ENCODE assay signal across 27 cellular contexts in the genomic region with DNA sequence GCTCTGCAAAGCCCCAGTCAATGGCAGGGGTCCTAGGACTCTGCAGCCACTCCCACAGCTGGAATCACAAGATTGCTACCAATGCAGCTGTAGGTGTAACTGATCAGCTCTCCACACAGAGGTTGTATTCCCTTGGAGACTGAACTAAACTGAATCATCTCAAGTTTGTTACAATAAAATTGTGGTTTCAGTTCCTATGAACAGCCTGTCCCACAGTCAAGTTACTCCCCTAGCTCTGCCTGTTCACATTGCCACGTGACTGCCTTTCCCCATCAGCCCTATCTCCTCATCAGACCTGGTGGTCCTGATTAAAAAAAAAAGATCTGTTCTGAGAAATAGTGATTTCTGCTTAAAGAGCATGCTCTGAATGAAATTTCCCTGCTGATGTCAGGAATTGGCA.
DNase-seq lines count a peak whose midpoint lies in the region; FAIRE-seq and TF ChIP-seq lines count a peak whose summit lies in the region.
"Had no signal": no experiment of that assay in that cellular context is flagged by ENCODE, and none has a peak within 500 bp of the region (broad histone marks: within the 10 kb centered on the region; RNA-seq: fewer than 3 reads in every experiment).

No MANE protein-coding gene starts in this region.

- no peak overlapping the region for H3K4ac ChIP-seq in mesendoderm (ENCODE audit: low read depth, low read length)

- peaks cover 4% of the 10 kb centered on the region for H3K36me3 Mint-ChIP-seq in brain
- H3K36me3 Mint-ChIP-seq: activated naive CD4-positive, alpha-beta T cell treated with anti-CD3 and anti-CD28 coated beads, Interleukin-2, amount 50 U/mL, for 72 hours; naive thymus-derived CD8-positive, alpha-beta T cell had no signal

- H3K4me2 ChIP-seq in mesendoderm (ENCODE audit: low read length), result no peak overlapping the region
- H3K4me2 ChIP-seq: BLaER1 treated with 17β-estradiol and CSF1 and Interleukin-3, amounts not matched to agents 10 nM and 100 nM had no signal

- no CpG with 5 or more reads among the region's 1 CpG for WGBS in mesendoderm (ENCODE audit: extremely low coverage, insufficient coverage, low lambda C conversion rate)
- 6 to 57% (median 14%) methylated on average over 1 of the region's 1 CpG for WGBS in small intestine, 3 donors

- no peaks in the 10 kb centered on the region for H3K9me3 ChIP-seq in BE2C
- no peaks in the 10 kb centered on the region for H3K9me3 ChIP-seq in ascending aorta
- no peaks in the 10 kb centered on the region for H3K9me3 ChIP-seq in small intestine (ENCODE audit: control insufficient read depth, low read depth)
- H3K9me3 ChIP-seq: ovary had no signal

- no peak overlapping the region for H2BK15ac ChIP-seq in mesendoderm (replicated peaks; ENCODE audit: low read depth)

- intact Hi-C loops in ascending aorta (cut with DNase I), result no loop called here

- H3K36me3 ChIP-seq in mesendoderm (ENCODE audit: control insufficient read depth, insufficient read depth, low read length) (no peaks in the 10 kb centered on the region), BE2C (no peaks in the 10 kb centered on the region), ascending aorta (no peaks in the 10 kb centered on the region), small intestine (ENCODE audit: control insufficient read depth in 2 of 2, insufficient read depth in 2 of 2, low read length in 2 of 2) (no peaks in the 10 kb centered on the region)
- H3K36me3 ChIP-seq: BLaER1 treated with 17β-estradiol and CSF1 and Interleukin-3, amounts not matched to agents 10 nM and 100 nM; ovary; spleen; upper lobe of left lung had no signal

- H3K27me3 Mint-ChIP-seq in brain, result peaks cover 4% of the 10 kb centered on the region

- DNase-seq in AG10803 (ENCODE audit: low read depth), result peak; percentile 13
- peak; percentile 5 for DNase-seq in HT1080 (ENCODE audit: low read depth)
- DNase-seq in mesendoderm, result peak; percentile 58
- no peak for DNase-seq in BE2C
- no peak for DNase-seq in stimulated activated CD4-positive, alpha-beta T cell treated with anti-CD3 and anti-CD28 coated beads, Interleukin-2, amount 100 ng/mL, for 48 hours
- no peak for DNase-seq in ascending aorta (ENCODE audit: low spot score in 2 of 2)
- DNase-seq in small intestine, result no peak
- DNase-seq: activated CD4-positive, CD25-positive, alpha-beta regulatory T cell treated with anti-CD3 and anti-CD28 coated beads, Interleukin-2, amount 50 U/mL, for 72 hours; activated CD8-positive, alpha-beta T cell treated with anti-CD3 and anti-CD28 coated beads, Interleukin-2, amount 10 ng/mL, durations not matched to agents 7 days and 5 days; DMS53; GDM1; HCEC 1CT; head of caudate nucleus; KBM-7; naive thymus-derived CD8-positive, alpha-beta T cell; NCI-H1436; NCI-H345; NCI-H748 treated with DMSO at 0.1 percent for 48 hours; ovary; RPMI8226; spleen; upper lobe of left lung had no signal

- H3K27ac ChIP-seq in mesendoderm (ENCODE audit: low read depth, low read length) (no peak overlapping the region), ascending aorta (no peak overlapping the region), small intestine (ENCODE audit: low read depth in 1 of 2, low read length in 1 of 2) (no peak overlapping the region)
- H3K27ac ChIP-seq: BLaER1 treated with 17β-estradiol and CSF1 and Interleukin-3, amounts not matched to agents 10 nM and 100 nM; ovary; SK-N-MC; spleen; upper lobe of left lung had no signal

- H3K4me1 Mint-ChIP-seq in brain, result peaks cover 22% of the 10 kb centered on the region
- H3K4me1 Mint-ChIP-seq: naive thymus-derived CD8-positive, alpha-beta T cell had no signal

- no peak overlapping the region for H3K23ac ChIP-seq in mesendoderm (ENCODE audit: low read length)

- no peak overlapping the region for H2BK120ac ChIP-seq in mesendoderm (ENCODE audit: low read depth, low read length)

- no peak overlapping the region for H2BK5ac ChIP-seq in mesendoderm (ENCODE audit: low read length)

- TF ChIP-seq CTCF in AG10803 (conservative IDR thresholded peaks at IDR 0.05; ENCODE audit: low read length) (no peak), brain (conservative IDR thresholded peaks at IDR 0.05) (no peak), BE2C (IDR thresholded peaks at IDR 0.05; ENCODE audit: low read depth, low read length) (no peak), ascending aorta (IDR thresholded peaks at IDR 0.05) (no peak)

- FAIRE-seq in small intestine (lab: Jason Lieb, UNC), result no peak

- no peaks in the 10 kb centered on the region for H3K79me1 ChIP-seq in mesendoderm (ENCODE audit: low read length)

- H3K9me3 Mint-ChIP-seq in brain, result peaks cover 9 to 20% (median 17%) of the 10 kb centered on the region in 5 experiments

- H3K4me3 Mint-ChIP-seq in brain, result peak overlapping the region in 1 of 5 experiments; percentile 9
- H3K4me3 Mint-ChIP-seq: activated CD8-positive, alpha-beta T cell treated with anti-CD3 and anti-CD28 coated beads, Interleukin-2, amount 10 ng/mL, durations not matched to agents 7 days and 5 days; naive thymus-derived CD8-positive, alpha-beta T cell; T-helper 1 cell treated with Interleukin-12 subunit alpha and Interleukin-12 subunit beta and Interleukin-4 antibody, amounts not matched to agents 30 μg/mL and 1 μg/mL, for 36 hours had no signal

- no peaks in the 10 kb centered on the region for H3K79me2 ChIP-seq in mesendoderm (ENCODE audit: control insufficient read depth, insufficient read depth, low read length)

- H3K27me3 ChIP-seq in mesendoderm (ENCODE audit: insufficient read depth, low read length, poor library complexity) (no peaks in the 10 kb centered on the region), BE2C (no peaks in the 10 kb centered on the region), ascending aorta (no peaks in the 10 kb centered on the region), small intestine (ENCODE audit: control insufficient read depth in 2 of 2, insufficient read depth in 2 of 2, low read length in 2 of 2) (no peaks in the 10 kb centered on the region)
- H3K27me3 ChIP-seq: BLaER1 treated with 17β-estradiol and CSF1 and Interleukin-3, amounts not matched to agents 10 nM and 100 nM; ovary; spleen; upper lobe of left lung had no signal

- no peak overlapping the region for H3K9ac ChIP-seq in mesendoderm (ENCODE audit: low read length)
- H3K9ac ChIP-seq: BLaER1 treated with 17β-estradiol and CSF1 and Interleukin-3, amounts not matched to agents 10 nM and 100 nM had no signal

- H3K18ac ChIP-seq in mesendoderm (ENCODE audit: low read length), result peak overlapping the region; percentile 84

- peak overlapping the region in 4 of 5 experiments; percentile 2 to 96 (median 42) for H3K27ac Mint-ChIP-seq in brain
- H3K27ac Mint-ChIP-seq: activated CD8-positive, alpha-beta T cell treated with anti-CD3 and anti-CD28 coated beads, Interleukin-2, amount 10 ng/mL, durations not matched to agents 7 days and 5 days; activated naive CD4-positive, alpha-beta T cell treated with anti-CD3 and anti-CD28 coated beads, Interleukin-2, amount 50 U/mL, for 72 hours; naive thymus-derived CD8-positive, alpha-beta T cell; T-helper 1 cell treated with Interleukin-12 subunit alpha and Interleukin-12 subunit beta and Interleukin-4 antibody, amounts not matched to agents 30 μg/mL and 1 μg/mL, for 36 hours had no signal

- no peak overlapping the region for H4K8ac ChIP-seq in mesendoderm (ENCODE audit: low read depth, low read length)

- no peak overlapping the region for H2AK5ac ChIP-seq in mesendoderm (ENCODE audit: low read length)

- H3K4me3 ChIP-seq in AG10803 (ENCODE audit: low read length) (no peak overlapping the region), mesendoderm (ENCODE audit: low read length) (no peak overlapping the region), BE2C (ENCODE audit: low read depth, low read length) (no peak overlapping the region), ascending aorta (no peak overlapping the region), small intestine (ENCODE audit: low read depth in 1 of 2, low read length in 2 of 2) (no peak overlapping the region)
- H3K4me3 ChIP-seq: BLaER1 treated with 17β-estradiol and CSF1 and Interleukin-3, amounts not matched to agents 10 nM and 100 nM; ovary; SK-N-MC; spleen; upper lobe of left lung had no signal

- H3K56ac ChIP-seq in mesendoderm (ENCODE audit: low read length), result no peak overlapping the region

- H3K4me1 ChIP-seq in mesendoderm (ENCODE audit: control insufficient read depth, low read depth, low read length) (no peaks in the 10 kb centered on the region), BE2C (no peaks in the 10 kb centered on the region; the same call in 1 of the 2 replicates), ascending aorta (no peaks in the 10 kb centered on the region), small intestine (ENCODE audit: control insufficient read depth in 2 of 2, insufficient read depth in 1 of 2, low read depth in 1 of 2, low read length in 1 of 2) (no peaks in the 10 kb centered on the region)
- H3K4me1 ChIP-seq: spleen, upper lobe of left lung had no signal

- H4K5ac ChIP-seq in mesendoderm (ENCODE audit: low read length), result no peak overlapping the region

Comparison
In these comparisons a context has a peak if more than half of its experiments do, and no peak if none do; other contexts are left out.
1. DNase-seq: peak in AG10803 (single experiment), HT1080 (single experiment) and mesendoderm (single experiment); none in BE2C (single experiment), stimulated activated CD4-positive, alpha-beta T cell treated with anti-CD3 and anti-CD28 coated beads, Interleukin-2, amount 100 ng/mL, for 48 hours (0 of 2), ascending aorta (0 of 2) and small intestine (single experiment).